34 cellular contexts compared by ENCODE assay signal in the genomic region with DNA sequence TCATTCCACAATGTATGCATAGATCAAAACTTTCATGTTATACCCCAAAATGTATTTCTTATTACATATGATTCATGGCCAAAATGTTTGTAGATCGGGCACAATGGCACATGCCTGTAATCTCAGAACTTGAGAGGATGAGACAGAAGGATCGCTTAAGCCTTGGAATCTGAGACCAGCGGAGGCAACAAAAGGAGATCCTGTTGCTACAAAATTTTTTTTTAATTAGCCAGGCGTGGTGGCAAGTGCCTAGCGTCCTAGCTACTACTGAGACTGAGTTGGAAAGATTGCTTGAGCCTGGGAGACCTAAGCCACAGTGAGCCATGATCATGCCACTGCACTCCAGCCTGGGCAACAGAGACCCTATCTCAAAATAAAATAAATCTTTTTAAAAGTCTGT.
"Had no signal": no experiment of that assay in that cellular context is flagged by ENCODE, and none has a peak within 500 bp of the region (broad histone marks: within the 10 kb centered on the region; RNA-seq: fewer than 3 reads in every experiment).

No MANE protein-coding gene starts in this region.

- H3K4me3 Mint-ChIP-seq: activated CD4-positive, alpha-beta memory T cell treated with anti-CD3 and anti-CD28 coated beads, Interleukin-2, amount 10 ng/mL, durations not matched to agents 7 days and 5 days; activated CD8-positive, alpha-beta memory T cell treated with anti-CD3 and anti-CD28 coated beads, Interleukin-2, amount 10 ng/mL, durations not matched to agents 7 days and 5 days; activated naive CD8-positive, alpha-beta T cell treated with anti-CD3 and anti-CD28 coated beads for 36 hours had no signal

- H3K27ac Mint-ChIP-seq: activated CD4-positive, alpha-beta memory T cell treated with anti-CD3 and anti-CD28 coated beads, Interleukin-2, amount 10 ng/mL, durations not matched to agents 7 days and 5 days; activated CD8-positive, alpha-beta memory T cell treated with anti-CD3 and anti-CD28 coated beads, Interleukin-2, amount 10 ng/mL, durations not matched to agents 7 days and 5 days; activated naive CD8-positive, alpha-beta T cell treated with anti-CD3 and anti-CD28 coated beads for 36 hours had no signal

- H3K36me3 ChIP-seq: brain microvascular endothelial cell had no signal

- H3K27me3 ChIP-seq: brain microvascular endothelial cell had no signal

- H3K27me3 Mint-ChIP-seq: activated CD4-positive, alpha-beta memory T cell treated with anti-CD3 and anti-CD28 coated beads, Interleukin-2, amount 10 ng/mL, durations not matched to agents 7 days and 5 days; activated CD8-positive, alpha-beta memory T cell treated with anti-CD3 and anti-CD28 coated beads, Interleukin-2, amount 10 ng/mL, durations not matched to agents 7 days and 5 days; activated naive CD8-positive, alpha-beta T cell treated with anti-CD3 and anti-CD28 coated beads for 36 hours had no signal

- DNase-seq: activated CD4-positive, alpha-beta memory T cell treated with anti-CD3 and anti-CD28 coated beads, Interleukin-2, amount 10 ng/mL, durations not matched to agents 7 days and 5 days; activated CD4-positive, alpha-beta T cell treated with anti-CD3 and anti-CD28 coated beads for 1 hour; activated CD4-positive, alpha-beta T cell treated with anti-CD3 and anti-CD28 coated beads for 48 hours; activated CD4-positive, CD25-positive, alpha-beta regulatory T cell; activated CD8-positive, alpha-beta memory T cell treated with anti-CD3 and anti-CD28 coated beads for 24 hours; activated CD8-positive, alpha-beta memory T cell treated with anti-CD3 and anti-CD28 coated beads, Interleukin-2, amount 10 ng/mL, durations not matched to agents 7 days and 5 days; activated CD8-positive, alpha-beta memory T cell treated with anti-CD3 and anti-CD28 coated beads, Interleukin-2, amount 50 U/mL, for 48 hours; activated effector memory CD4-positive, alpha-beta T cell treated with anti-CD3 and anti-CD28 coated beads, Interleukin-2, amount 50 U/mL, for 16 hours; activated naive CD4-positive, alpha-beta T cell; activated naive CD4-positive, alpha-beta T cell treated with anti-CD3 and anti-CD28 coated beads, Interleukin-2, amount 50 U/mL, for 16 hours; activated naive CD8-positive, alpha-beta T cell treated with anti-CD3 and anti-CD28 coated beads for 36 hours; activated T-cell treated with anti-CD3 and anti-CD28 coated beads, Interleukin-2, amount 50 U/mL, for 48 hours; amniotic stem cell; aorta; brain microvascular endothelial cell; central memory CD4-positive, alpha-beta T cell; Karpas-422; KBM-7; NCI-H1105; NCI-H1417 treated with DMSO at 0.1 percent for 48 hours; NCI-H187 treated with DMSO at 0.1 percent for 48 hours; NCI-H2081; NCI-H510A; NCI-H69; NK-92 treated with Interleukin-12 subunit alpha and Interleukin-12 subunit beta, amount 100 ng/mL, for 24 hours; PC-3; SIG-M5; T-helper 1 cell; T-helper 2 cell; T-helper 9 cell had no signal

- H3K9me3 Mint-ChIP-seq: activated CD4-positive, alpha-beta memory T cell treated with anti-CD3 and anti-CD28 coated beads, Interleukin-2, amount 10 ng/mL, durations not matched to agents 7 days and 5 days had no signal

- ATAC-seq: activated CD8-positive, alpha-beta memory T cell treated with anti-CD3 and anti-CD28 coated beads, Interleukin-2, amount 10 ng/mL, durations not matched to agents 7 days and 5 days; PC-3; Right ventricle myocardium inferior; SK-N-SH treated with all-trans-retinoic acid at 6 μM for 48 hours had no signal

- H3K36me3 Mint-ChIP-seq: activated CD8-positive, alpha-beta memory T cell treated with anti-CD3 and anti-CD28 coated beads, Interleukin-2, amount 10 ng/mL, durations not matched to agents 7 days and 5 days had no signal

- H3K4me1 Mint-ChIP-seq: activated CD4-positive, alpha-beta memory T cell treated with anti-CD3 and anti-CD28 coated beads, Interleukin-2, amount 10 ng/mL, durations not matched to agents 7 days and 5 days; activated CD8-positive, alpha-beta memory T cell treated with anti-CD3 and anti-CD28 coated beads, Interleukin-2, amount 10 ng/mL, durations not matched to agents 7 days and 5 days had no signal

- H3K27ac ChIP-seq: brain microvascular endothelial cell, RWPE1, VCaP had no signal
